In genomic region chr15:32877620-32878019, GRCh38 we compare ENCODE assay signal across 1 cellular context.
TF ChIP-seq lines count a peak whose summit lies in the region.

No MANE protein-coding gene starts in this region.

TF ChIP-seq in SK-N-SH treated with all-trans-retinoic acid at 6 μM for 48 hours, 23 proteins besides CTCF, POLR2A, EP300 and RAD21 (continued from another document):
- no peak for TF ChIP-seq TSHZ2 (CRISPR knock-in tag; IDR thresholded peaks at IDR 0.05)
- TF ChIP-seq ZFP30 (CRISPR knock-in tag; IDR thresholded peaks at IDR 0.05): no peak
- TF ChIP-seq ZFP3 (CRISPR knock-in tag; IDR thresholded peaks at IDR 0.05): no peak
- no peak for TF ChIP-seq ISL1 (CRISPR knock-in tag; IDR thresholded peaks at IDR 0.05)
